In genomic region chr12:25254271-25254880, GRCh38 we compare ENCODE assay signal across 17 cellular contexts. TPM values are rescaled to one million over a fixed set of nuclear protein-coding genes. Genes with fewer than 3 reads are reported as not detected.
DNase-seq lines count a peak whose midpoint lies in the region; ATAC-seq and TF ChIP-seq lines count a peak whose summit lies in the region.
"Had no signal": no experiment of that assay in that cellular context is flagged by ENCODE, and none has a peak within 500 bp of the region (broad histone marks: within the 10 kb centered on the region; RNA-seq: fewer than 3 reads in every experiment).

No MANE protein-coding gene starts in this region.

- H3K27me3 Mint-ChIP-seq in mesothelial cell of epicardium (ENCODE audit: low read depth): no peaks in the 10 kb centered on the region

- BruUV-seq in A673 (replicated peaks; lab: Mats Ljungman, UMichigan): no TSS peak

- H3K36me3 ChIP-seq in A673 (ENCODE audit: insufficient read depth, low read length, poor library complexity, severe bottlenecking) (no peaks in the 10 kb centered on the region), body of pancreas (replicated peaks in 1 of 2; ENCODE audit: insufficient read depth in 1 of 2, low read depth in 2 of 2) (no peaks in the 10 kb centered on the region)
- H3K36me3 ChIP-seq: left lung had no signal

- no peak for ATAC-seq in body of pancreas
- ATAC-seq: esophagus mucosa, left lung had no signal

- 30 to 69% methylated on average over 4 of the region's 4 CpGs for WGBS in body of pancreas, 2 donors

- CTCF ChIA-PET in HEK293T (lab: Yijun Ruan, JAX) (no interaction called here), A673 (lab: Charles Lee) (no interaction called here)

- H3K27me3 ChIP-seq in A673 (replicated peaks; ENCODE audit: insufficient read depth, low read depth, low read length, poor library complexity) (no peaks in the 10 kb centered on the region), body of pancreas (no peaks in the 10 kb centered on the region)
- H3K27me3 ChIP-seq: left lung had no signal

- H3K36me3 Mint-ChIP-seq in mesothelial cell of epicardium: no peaks in the 10 kb centered on the region

- no peak overlapping the region for H3K4me3 Mint-ChIP-seq in mesothelial cell of epicardium

- TF ChIP-seq CTCF in mesothelial cell of epicardium (IDR thresholded peaks at IDR 0.05; ENCODE audit: unreplicated experiment) (no peak), A673 (conservative IDR thresholded peaks at IDR 0.05; ENCODE audit: low read depth, low read length) (no peak), body of pancreas (IDR thresholded peaks at IDR 0.05) (no peak)

- DNase-seq in AG08395 (ENCODE audit: low spot score): peak; percentile 4
- DNase-seq in HEK293T (ENCODE audit: extremely low spot score): no peak
- DNase-seq in SW480 (ENCODE audit: low spot score): peak; percentile 62
- peak; percentile 50 for DNase-seq in left kidney (ENCODE audit: low read depth, low spot score)
- no peak for DNase-seq in GM19240 (ENCODE audit: insufficient read length, low spot score)
- DNase-seq in mesothelial cell of epicardium (ENCODE audit: low spot score in 2 of 2, unreplicated experiment in 2 of 2): no peak
- no peak for DNase-seq in A673 (ENCODE audit: low spot score)
- DNase-seq in body of pancreas: no peak
- DNase-seq: activated CD4-positive, CD25-positive, alpha-beta regulatory T cell; activated CD8-positive, alpha-beta memory T cell treated with anti-CD3 and anti-CD28 coated beads, Interleukin-2, amount 50 U/mL, for 4 hours; activated naive CD4-positive, alpha-beta T cell; hippocampal formation; left lung; NCI-H1105 treated with DMSO at 0.1 percent for 48 hours; NCI-H226 had no signal

- H3K27ac ChIP-seq in A673 (ENCODE audit: low read depth, low read length, poor library complexity, severe bottlenecking) (no peak overlapping the region), body of pancreas (no peak overlapping the region)
- H3K27ac ChIP-seq: left lung had no signal

- H3K4me3 ChIP-seq in A673 (ENCODE audit: low read depth, low read length, poor library complexity, severe bottlenecking) (no peak overlapping the region), body of pancreas (no peak overlapping the region)
- H3K4me3 ChIP-seq: left lung had no signal

- H3K4me1 Mint-ChIP-seq in mesothelial cell of epicardium: peaks cover 67% of the 10 kb centered on the region

- H3K27ac Mint-ChIP-seq in mesothelial cell of epicardium: no peak overlapping the region

- TF ChIP-seq POLR2A in body of pancreas (IDR thresholded peaks at IDR 0.05): no peak

- H3K9me3 ChIP-seq in A673 (ENCODE audit: low read depth, low read length, poor library complexity, severe bottlenecking) (no peaks in the 10 kb centered on the region), body of pancreas (no peaks in the 10 kb centered on the region)
- H3K9me3 ChIP-seq: left lung had no signal

- H3K9me3 Mint-ChIP-seq in mesothelial cell of epicardium: peaks cover 6% of the 10 kb centered on the region

- peaks cover 4% of the 10 kb centered on the region for H3K4me1 ChIP-seq in A673 (ENCODE audit: insufficient read depth, low read length, poor library complexity, severe bottlenecking)
- peaks cover 59% of the 10 kb centered on the region for H3K4me1 ChIP-seq in body of pancreas

- POLR2A ChIA-PET in HEK293T (lab: Yijun Ruan, JAX) (interaction anchor here (1.3 kb wide), 1 partner anchor 22 kb away, joined by 3 read pairs; no protein-coding TSS in a partner anchor), A673 (lab: Charles Lee; ENCODE audit: low non-redundant PET) (no interaction called here)

- intact Hi-C loops in A673 (cut with micrococcal nuclease; ENCODE audit: unreplicated experiment) (no loop called here), body of pancreas (cut with DNase I) (no loop called here)

TF ChIP-seq in HEK293T, 16 proteins besides CTCF, POLR2A, EP300 and RAD21:
- TF ChIP-seq PKNOX1 (IDR thresholded peaks at IDR 0.05) (peak; percentile 75), ELF4 (IDR thresholded peaks at IDR 0.05) (no peak)

RNA-seq across cellular contexts. Expression of gene KRAS, which starts 3.6 kb away (rescaled TPM):
- total RNA-seq in mesothelial cell of epicardium (34.4 to 38.2 TPM (median 37.9 TPM) in 3 replicates), A673 (2021) (25.2 and 29.2 TPM in 2 replicates), body of pancreas (1 to 10 TPM; 5.9 to 8.3 TPM)

RNA-seq across cellular contexts. Expression of gene ETFRF1, which starts 59.3 kb away (rescaled TPM):
- total RNA-seq in mesothelial cell of epicardium (14.3 to 20.7 TPM (median 17.5 TPM) in 3 replicates), A673 (2021) (12.3 and 12.9 TPM in 2 replicates), body of pancreas (10 to 100 TPM; 12.5 to 24.9 TPM)

RNA-seq across cellular contexts. Expression of gene DNAI7, which starts 59.4 kb away (rescaled TPM):
- total RNA-seq in mesothelial cell of epicardium (0.70 to 1.5 TPM (median 0.84 TPM) in 3 replicates), A673 (2021) (0.73 TPM in 1 of 2 replicates, not detected in the other), body of pancreas (under 1 TPM in 1 of 2 donors, not detected in 1; 0.26 TPM)
- total RNA-seq: dermis microvascular lymphatic vessel endothelial cell, esophagus mucosa had no signal

Comparison
In these comparisons a context has a peak if more than half of its experiments do, and no peak if none do; other contexts are left out.
1. DNase-seq: peak in AG08395 (single experiment), SW480 (single experiment) and left kidney (single experiment); none in HEK293T (single experiment), GM19240 (single experiment), mesothelial cell of epicardium (0 of 2), A673 (single experiment) and body of pancreas (0 of 4).